ENCODE assay signal across 8 cellular contexts in the genomic region with DNA sequence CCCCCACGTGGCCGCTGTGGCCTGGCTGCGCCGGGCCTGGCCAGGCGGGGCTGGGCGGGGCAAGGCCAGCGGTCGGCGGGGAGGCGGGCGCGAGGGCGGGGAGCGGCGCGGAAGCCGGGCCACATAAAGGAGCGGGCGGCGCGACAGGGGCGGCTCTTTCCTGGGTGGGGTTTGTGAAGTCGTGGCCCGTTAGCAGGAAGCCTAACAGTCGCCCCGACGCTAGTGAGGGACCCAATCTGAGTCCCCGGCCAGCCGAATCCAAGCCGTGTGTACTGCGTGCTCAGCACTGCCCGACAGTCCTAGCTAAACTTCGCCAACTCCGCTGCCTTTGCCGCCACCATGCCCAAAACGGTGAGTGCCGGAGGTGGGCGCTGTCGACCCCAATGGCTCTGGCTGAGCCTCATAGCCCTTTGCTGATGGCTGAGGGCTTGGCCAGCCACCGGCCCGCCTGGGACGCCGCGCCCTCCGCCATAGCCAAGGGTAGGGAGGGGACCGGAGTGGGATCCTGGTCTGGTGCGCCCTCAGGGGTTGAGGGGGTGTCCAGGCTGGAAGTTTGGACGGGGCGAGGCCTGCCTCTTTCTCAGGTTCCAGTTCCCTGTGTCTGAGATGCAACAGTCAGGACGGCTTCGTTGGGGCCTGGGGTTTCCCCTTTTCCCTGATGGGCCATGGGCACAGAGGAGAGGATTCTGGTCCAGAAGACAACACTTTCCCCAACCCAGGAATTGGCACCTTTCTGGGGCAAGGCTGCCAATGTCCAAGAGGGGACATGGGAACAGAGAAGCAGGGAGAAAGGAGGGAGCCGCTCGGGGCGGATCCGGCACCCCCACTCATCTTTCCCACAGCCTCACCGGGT. TPM values are rescaled to one million over a fixed set of nuclear protein-coding genes. Genes with fewer than 3 reads are reported as not detected.
DNase-seq lines count a peak whose midpoint lies in the region; ATAC-seq and TF ChIP-seq lines count a peak whose summit lies in the region.

A gene (plus strand): TSS at position 152 of the 853 bp plus-strand sequence. CDS start 188 bp downstream, at position 340.

- TF ChIP-seq CTCF in BJ (IDR thresholded peaks at IDR 0.05; ENCODE audit: insufficient read depth, low read depth, low read length) = peak; percentile 30
- no peak for TF ChIP-seq CTCF in SU-DHL-6 (IDR thresholded peaks at IDR 0.05; ENCODE audit: insufficient read depth, low read length, poor library complexity, severe bottlenecking)
- no peak for TF ChIP-seq CTCF in BE2C (IDR thresholded peaks at IDR 0.05; ENCODE audit: low read depth, low read length)

- H3K79me2 ChIP-seq in SU-DHL-6 (ENCODE audit: insufficient read depth, low read length) = peaks cover 48% of the 10 kb centered on the region

- POLR2A ChIA-PET in BJ (lab: Charles Lee) = no interaction called here

- 0 out of 2 replicates have a peak, but pooled peaks cover 4% of the 10 kb centered on the region for H4K20me1 ChIP-seq in SU-DHL-6 (ENCODE audit: low read depth, low read length)

- intact Hi-C loops in left cardiac atrium (cut with DNase I) = loop anchor here in 1 of 2 donors (5.0 kb wide), 2 partner anchors 35 to 65 kb away; no protein-coding TSS in a partner anchor

- H3K4me3 ChIP-seq in BJ (ENCODE audit: low read depth, low read length) = peak within 1 kb of the TSS; percentile 86
- H3K4me3 ChIP-seq in SU-DHL-6 (ENCODE audit: insufficient read depth, low read length, poor library complexity, severe bottlenecking) = peak within 1 kb of the TSS; percentile 77
- no peak within 1 kb of the TSS for H3K4me3 ChIP-seq in BE2C (ENCODE audit: low read depth, low read length)

- H3K9me3 ChIP-seq in SU-DHL-6 (ENCODE audit: insufficient read depth, low read length) = no peaks in the 10 kb centered on the region
- no peaks in the 10 kb centered on the region for H3K9me3 ChIP-seq in BE2C

- ATAC-seq in GM19351 (IDR thresholded peaks at IDR 0.05; ENCODE audit: unreplicated experiment) (peak; percentile 78), HG03469 (IDR thresholded peaks at IDR 0.05; ENCODE audit: unreplicated experiment) (peak; percentile 53), left cardiac atrium (peak; percentile 93)

- no peaks in the 10 kb centered on the region for H3K4me1 ChIP-seq in BE2C

- CTCF ChIA-PET in BJ (lab: Yijun Ruan, JAX) = no interaction called here

- peak within 1 kb of the TSS; percentile 80 for H3K27ac ChIP-seq in SU-DHL-6 (ENCODE audit: low read depth, low read length)

- peak within 1 kb of the TSS; percentile 97 for H3K4me2 ChIP-seq in SU-DHL-6 (ENCODE audit: low read depth, low read length, poor library complexity, severe bottlenecking)

- peak within 1 kb of the TSS; percentile 82 for H3K9ac ChIP-seq in SU-DHL-6 (ENCODE audit: low read length)

- peak within 1 kb of the TSS; percentile 20 for H2AFZ ChIP-seq in SU-DHL-6 (ENCODE audit: low read depth, low read length, severe bottlenecking)

- H3K9me2 ChIP-seq in SU-DHL-6 (replicated peaks; ENCODE audit: insufficient read depth, low read length) = no peaks in the 10 kb centered on the region

- H3F3A ChIP-seq in SU-DHL-6 (ENCODE audit: insufficient read depth) = no peaks in the 10 kb centered on the region

- H3K27me3 ChIP-seq in BJ (ENCODE audit: control insufficient read depth, insufficient read depth, low read length) (no peaks in the 10 kb centered on the region), SU-DHL-6 (ENCODE audit: low read length) (no peaks in the 10 kb centered on the region), BE2C (no peaks in the 10 kb centered on the region)

- H3K36me3 ChIP-seq in BJ (ENCODE audit: control insufficient read depth, insufficient read depth, low read length) (no peaks in the 10 kb centered on the region), SU-DHL-6 (ENCODE audit: low read length) (no peaks in the 10 kb centered on the region), BE2C (no peaks in the 10 kb centered on the region)

- DNase-seq in BJ (ENCODE audit: low read depth) (no peak), left cardiac atrium (peak; percentile 85), renal cortical epithelial cell (ENCODE audit: low read depth) (no peak), BE2C (no peak)
- DNase-seq in activated naive CD8-positive, alpha-beta T cell treated with anti-CD3 and anti-CD28 coated beads, Interleukin-2, amount 50 U/mL, for 16 hours (ENCODE audit: low read depth, low spot score) = peak; percentile 27

RNA-seq across cellular contexts. Expression of the gene that starts here (rescaled TPM):
- 460 and 494 TPM in 2 replicates for polyA plus RNA-seq in BJ (2011; rRNA removed)
- polyA minus RNA-seq in BJ (2011; rRNA and poly(A)+ RNA removed) = 301 and 429 TPM in 2 replicates
- total RNA-seq in left cardiac atrium = 100 to 1,000 TPM; 139 to 245 TPM
- 442 and 533 TPM in 2 replicates for total RNA-seq in renal cortical epithelial cell
- 48.0 TPM for polyA plus RNA-seq in BE2C (2012; ENCODE audit: insufficient read depth, insufficient read length, low read depth)

Comparison
In these comparisons a context has a peak if more than half of its experiments do, and no peak if none do; other contexts are left out.
1. DNase-seq: peak in activated naive CD8-positive, alpha-beta T cell treated with anti-CD3 and anti-CD28 coated beads, Interleukin-2, amount 50 U/mL, for 16 hours (single experiment) and left cardiac atrium (single experiment); none in BJ (single experiment), renal cortical epithelial cell (single experiment) and BE2C (single experiment).
2. Peak in every context shown above with its lines, with median percentiles within 50 percentile points of each other: ATAC-seq.